21 cellular contexts compared by ENCODE assay signal in the genomic region with DNA sequence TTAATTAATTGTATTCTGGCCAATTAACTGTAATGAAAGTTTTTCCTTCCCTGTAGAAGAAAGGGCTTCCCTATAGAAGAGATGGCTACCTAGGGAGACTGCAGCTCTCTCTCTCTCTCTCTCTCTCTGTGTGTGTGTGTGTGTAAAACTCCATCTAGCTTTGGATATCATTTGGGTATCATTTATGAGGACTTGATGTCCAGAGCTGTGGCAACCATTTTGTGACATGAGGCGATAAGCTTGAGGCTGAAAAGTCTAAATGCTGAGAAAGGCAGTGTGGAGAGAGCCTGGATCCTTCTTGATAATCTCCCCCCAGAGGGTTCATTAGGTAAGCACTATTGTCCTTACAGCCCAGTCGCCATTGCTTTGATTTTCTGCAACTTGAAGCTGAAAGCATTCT. TPM values are rescaled to one million over a fixed set of nuclear protein-coding genes. Genes with fewer than 3 reads are reported as not detected.
A peak's percentile ranks its signal among the peaks of the same experiment; 100 is the strongest.
DNase-seq lines count a peak whose midpoint lies in the region; ATAC-seq and TF ChIP-seq lines count a peak whose summit lies in the region.
"Had no signal": no experiment of that assay in that cellular context is flagged by ENCODE, and none has a peak within 500 bp of the region (broad histone marks: within the 10 kb centered on the region; RNA-seq: fewer than 3 reads in every experiment).

No MANE protein-coding gene starts in this region.

- H3K4me1 Mint-ChIP-seq in WTC11 (peaks cover 30% of the 10 kb centered on the region), neural progenitor cell (peaks cover 10% of the 10 kb centered on the region)
- H3K4me1 Mint-ChIP-seq: CD4-positive, CD25-positive, alpha-beta regulatory T cell had no signal

- DNase-seq in GM23248 (no peak), WTC11 (ENCODE audit: low spot score) (no peak), dorsolateral prefrontal cortex (no peak), neural progenitor cell (ENCODE audit: low spot score) (no peak)
- no peak for DNase-seq in activated CD4-positive, alpha-beta T cell treated with anti-CD3 and anti-CD28 coated beads, Interleukin-2, amount 50 U/mL, for 1 hour
- no peak for DNase-seq in activated CD4-positive, alpha-beta T cell treated with anti-CD3 and anti-CD28 coated beads for 48 hours
- DNase-seq: CD4-positive, CD25-positive, alpha-beta regulatory T cell; GOT3; MM.1S; NCI-H2029; NCI-H446; NCI-H524 treated with DMSO at 0.1 percent for 48 hours; NCI-H82; SJCRH30 had no signal

- no peak overlapping the region for H3K9ac ChIP-seq in GM23248
- H3K9ac ChIP-seq in neural progenitor cell: no peak overlapping the region
- H3K9ac ChIP-seq: BLaER1, KMS-11 had no signal

- no peak overlapping the region for H3K4me2 ChIP-seq in GM23248 (ENCODE audit: unreplicated experiment)
- no peak overlapping the region for H3K4me2 ChIP-seq in neural progenitor cell
- H3K4me2 ChIP-seq: BLaER1, KMS-11 had no signal

- no peak for ATAC-seq in WTC11
- ATAC-seq in GM18511 (IDR thresholded peaks at IDR 0.05; ENCODE audit: unreplicated experiment): no peak
- ATAC-seq in HG03460 (IDR thresholded peaks at IDR 0.05; ENCODE audit: unreplicated experiment): no peak
- ATAC-seq: HCT116, Right ventricle myocardium inferior had no signal

- H3K27me3 ChIP-seq in GM23248 (replicated peaks; ENCODE audit: insufficient read depth): no peaks in the 10 kb centered on the region
- no peaks in the 10 kb centered on the region for H3K27me3 ChIP-seq in dorsolateral prefrontal cortex
- H3K27me3 ChIP-seq in neural progenitor cell: no peaks in the 10 kb centered on the region
- H3K27me3 ChIP-seq: BLaER1, SJCRH30 had no signal

- TF ChIP-seq CTCF in WTC11 (IDR thresholded peaks at IDR 0.05): no peak
- no peak for TF ChIP-seq CTCF in dorsolateral prefrontal cortex (IDR thresholded peaks at IDR 0.05 in 54 of 56, conservative IDR thresholded peaks at IDR 0.05 in 2 of 56; ENCODE audit: low read depth in 1 of 56, partially characterized antibody in 56 of 56)
- TF ChIP-seq CTCF in neural progenitor cell (IDR thresholded peaks at IDR 0.05): no peak

- peak overlapping the region; percentile 39 for H3K27ac ChIP-seq in GM23248
- H3K27ac ChIP-seq in dorsolateral prefrontal cortex: peak overlapping the region in 36 of 59 donors; percentile 12 to 84 (median 66)
- no peak overlapping the region for H3K27ac ChIP-seq in neural progenitor cell
- H3K27ac ChIP-seq: BLaER1, KMS-11, PC-9, SJCRH30 had no signal

- H3K4me3 ChIP-seq in GM23248 (no peak overlapping the region), dorsolateral prefrontal cortex (no peak overlapping the region), neural progenitor cell (no peak overlapping the region)
- H3K4me3 ChIP-seq: BLaER1, PC-9, SJCRH30 had no signal

- H3K79me2 ChIP-seq in GM23248 (ENCODE audit: insufficient read depth) (no peaks in the 10 kb centered on the region), neural progenitor cell (ENCODE audit: low read depth) (no peaks in the 10 kb centered on the region)

- H3K4me3 Mint-ChIP-seq in WTC11: no peak overlapping the region
- no peak overlapping the region for H3K4me3 Mint-ChIP-seq in neural progenitor cell
- H3K4me3 Mint-ChIP-seq: CD4-positive, CD25-positive, alpha-beta regulatory T cell had no signal

- no peaks in the 10 kb centered on the region for H3K9me3 Mint-ChIP-seq in WTC11
- no peaks in the 10 kb centered on the region for H3K9me3 Mint-ChIP-seq in neural progenitor cell

- H3K27me3 Mint-ChIP-seq in WTC11 (ENCODE audit: low read depth) (peaks cover 3% of the 10 kb centered on the region; the same call in 1 of the 2 replicates), neural progenitor cell (ENCODE audit: insufficient read depth, low read depth) (peaks cover 5% of the 10 kb centered on the region)

- in situ Hi-C loops in GM23248 (cut with MboI): no loop called here

- H3K36me3 ChIP-seq in GM23248 (ENCODE audit: low read depth) (no peaks in the 10 kb centered on the region), neural progenitor cell (no peaks in the 10 kb centered on the region)
- H3K36me3 ChIP-seq: BLaER1, SJCRH30 had no signal

- H2AFZ ChIP-seq in GM23248 (0 out of 2 replicates have a peak overlapping the region, but pooled peaks have one; percentile 28), neural progenitor cell (replicated peaks) (no peak overlapping the region)
- H2AFZ ChIP-seq: PC-9 had no signal

- H3K36me3 Mint-ChIP-seq in WTC11 (no peaks in the 10 kb centered on the region), neural progenitor cell (no peaks in the 10 kb centered on the region)
- H3K36me3 Mint-ChIP-seq: CD4-positive, CD25-positive, alpha-beta regulatory T cell had no signal

- H4K20me1 ChIP-seq in GM23248 (ENCODE audit: insufficient read depth) (no peaks in the 10 kb centered on the region), neural progenitor cell (ENCODE audit: low read depth) (no peaks in the 10 kb centered on the region)
- H4K20me1 ChIP-seq: BLaER1 had no signal

- peaks cover 17% of the 10 kb centered on the region; the same call in 1 of the 2 replicates for H3F3A ChIP-seq in GM23248 (ENCODE audit: insufficient read depth)
- H3F3A ChIP-seq in neural progenitor cell (ENCODE audit: low read depth): no peaks in the 10 kb centered on the region

- intact Hi-C loops in dorsolateral prefrontal cortex (cut with DNase I): no loop called here

- CTCF ChIA-PET in WTC11 (lab: Charles Lee): interaction anchor here (0.6 to 1.3 kb wide), 2 partner anchors 79 to 1962 kb away, joined by 4 to 8 read pairs; no protein-coding TSS in a partner anchor

- H3K9me2 ChIP-seq in GM23248 (ENCODE audit: insufficient read depth): no peaks in the 10 kb centered on the region

- H3K27ac Mint-ChIP-seq in WTC11: no peak overlapping the region
- H3K27ac Mint-ChIP-seq in neural progenitor cell: peak overlapping the region; percentile 43

- H3K9me3 ChIP-seq in GM23248 (ENCODE audit: low read depth): no peaks in the 10 kb centered on the region
- H3K9me3 ChIP-seq in neural progenitor cell (ENCODE audit: low read depth): no peaks in the 10 kb centered on the region
- H3K9me3 ChIP-seq: BLaER1, SJCRH30 had no signal

- POLR2A ChIA-PET in WTC11 (lab: Charles Lee): no interaction called here

- peaks cover 17% of the 10 kb centered on the region for H3K4me1 ChIP-seq in GM23248 (ENCODE audit: insufficient read depth)
- peaks cover 17% of the 10 kb centered on the region for H3K4me1 ChIP-seq in neural progenitor cell
- H3K4me1 ChIP-seq: SJCRH30 had no signal

- 91 to 93% methylated on average over 2 of the region's 2 CpGs for WGBS in GM23248 (ENCODE audit: low coverage in 1 of 2, low lambda C conversion rate in 2 of 2, missing lambda C conversion rate in 2 of 2), 2 experiments

TF ChIP-seq in WTC11, 78 proteins besides CTCF, POLR2A, EP300 and RAD21:
- TF ChIP-seq ZNF671 (CRISPR knock-in tag; IDR thresholded peaks at IDR 0.05) (no peak), GTF2I (CRISPR knock-in tag; conservative IDR thresholded peaks at IDR 0.05) (0 out of 2 replicates have a peak, but pooled peaks have one; percentile 16)

RNA-seq across cellular contexts. Expression of a gene that starts 30.7 kb away (rescaled TPM):
- 0.76 and 3.7 TPM in 2 replicates for total RNA-seq in GM23248 (2014; rRNA removed; shearing (Covaris generic))
- polyA plus RNA-seq in GM23248 (2016; fragmentation: Nextera tagmentation; extraction: Ambion mirVana): 1.5 and 1.6 TPM in 2 replicates
- total RNA-seq in WTC11 (2021): 2.5 to 3.1 TPM (median 3.0 TPM) in 3 replicates
- 10 to 100 TPM; 10.5 to 80.1 (median 44.5) TPM for total RNA-seq in dorsolateral prefrontal cortex
- 0.04 and 0.19 TPM in 2 replicates for total RNA-seq in neural progenitor cell (ENCODE audit: low replicate concordance)
- total RNA-seq: SJCRH30 had no signal
